ENCODE assay signal across 10 cellular contexts in the genomic region with DNA sequence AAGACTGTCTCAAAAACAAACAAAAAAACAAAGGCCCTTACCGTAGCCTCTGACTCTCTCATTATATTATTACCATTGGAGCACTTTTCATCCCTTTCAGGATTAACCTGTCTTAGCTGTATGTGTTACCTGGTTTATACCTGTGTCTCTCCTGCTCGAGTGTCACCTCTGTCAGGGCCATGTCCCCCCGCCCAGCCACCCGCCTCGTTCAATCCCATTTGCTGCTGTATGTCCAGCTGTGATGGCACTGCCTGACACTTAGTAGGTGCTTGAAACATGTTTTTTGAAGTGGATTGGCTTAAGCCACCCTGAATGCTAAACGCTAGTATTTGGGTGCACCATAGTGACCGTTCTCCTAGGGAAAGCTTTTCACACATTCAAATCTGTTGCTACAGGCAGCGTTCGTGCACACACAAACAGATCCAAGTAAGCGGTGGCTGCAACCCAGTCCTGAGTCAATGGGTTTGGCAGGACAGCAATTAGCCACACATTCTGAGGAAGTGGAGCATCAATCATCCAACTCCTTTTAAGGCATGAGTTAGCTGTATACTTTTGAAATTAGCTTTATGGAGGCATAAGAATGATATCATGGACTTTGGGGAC.
DNase-seq lines count a peak whose midpoint lies in the region; ATAC-seq, FAIRE-seq and TF ChIP-seq lines count a peak whose summit lies in the region.
"Had no signal": no experiment of that assay in that cellular context is flagged by ENCODE, and none has a peak within 500 bp of the region (broad histone marks: within the 10 kb centered on the region; RNA-seq: fewer than 3 reads in every experiment).

No MANE protein-coding gene starts in this region.

- TF ChIP-seq EP300 in HepG2 (IDR thresholded peaks at IDR 0.05; ENCODE audit: low read depth in 2 of 2, low read length in 2 of 2) (no peak), HepG2 (CRISPR knock-in tag; IDR thresholded peaks at IDR 0.05; ENCODE audit: borderline replicate concordance) (no peak), esophagus muscularis mucosa (IDR thresholded peaks at IDR 0.05) (no peak)

- peak overlapping the region; percentile 76 for H3K4me3 Mint-ChIP-seq in activated naive CD8-positive, alpha-beta T cell treated with anti-CD3 and anti-CD28 coated beads, Interleukin-2, amount 10 ng/mL, durations not matched to agents 7 days and 5 days

- no peak for FAIRE-seq in HepG2 (lab: Jason Lieb, UNC)
- FAIRE-seq: keratinocyte had no signal

- no peaks in the 10 kb centered on the region for H3K27me3 ChIP-seq in HepG2 (ENCODE audit: control insufficient read depth in 1 of 2, insufficient read depth in 2 of 2, low read length in 2 of 2)
- H3K27me3 ChIP-seq in esophagus muscularis mucosa, result no peaks in the 10 kb centered on the region

- no peaks in the 10 kb centered on the region for H3K36me3 ChIP-seq in HepG2 (replicated peaks in 1 of 2; ENCODE audit: control insufficient read depth in 1 of 2, insufficient read depth in 2 of 2, low read length in 2 of 2)
- no peaks in the 10 kb centered on the region for H3K36me3 ChIP-seq in esophagus muscularis mucosa

- peak; percentile 46 for DNase-seq in stimulated activated CD4-positive, alpha-beta T cell treated with anti-CD3 and anti-CD28 coated beads, Interleukin-1b, Interleukin-23, amount 100 ng/mL, for 48 hours
- no peak for DNase-seq in stimulated activated CD4-positive, alpha-beta T cell treated with anti-CD3 and anti-CD28 coated beads, Interleukin-4, amount 100 ng/mL, for 24 hours
- DNase-seq in activated naive CD8-positive, alpha-beta T cell treated with anti-CD3 and anti-CD28 coated beads, Interleukin-2, amount 10 ng/mL, durations not matched to agents 7 days and 5 days, result no peak
- DNase-seq in HepG2 (ENCODE audit: low spot score), result no peak
- DNase-seq in DMS79 treated with DMSO at 0.1 percent for 48 hours (lab: John Stamatoyannopoulos, UW), result no peak
- DNase-seq in esophagus muscularis mucosa (ENCODE audit: extremely low spot score), result no peak
- DNase-seq: NCI-H2107 had no signal

- H3K9ac ChIP-seq in HepG2 (ENCODE audit: insufficient read depth, low read depth, low read length), result no peak overlapping the region

- CTCF ChIA-PET in HepG2 (lab: Yijun Ruan, JAX; ENCODE audit: low intra/inter-chr PET ratio, low total read pairs), result no interaction called here

- no peak overlapping the region for H3K4me2 ChIP-seq in HepG2 (ENCODE audit: low read depth, low read length)

- no peaks in the 10 kb centered on the region for H4K20me1 ChIP-seq in HepG2 (ENCODE audit: insufficient read depth, low read length)

- WGBS in HepG2 (ENCODE audit: low lambda C conversion rate), result 75% methylated on average over 10 of the region's 10 CpGs
- WGBS in esophagus muscularis mucosa, result 53% methylated on average over 10 of the region's 10 CpGs

- H3K36me3 Mint-ChIP-seq in activated naive CD8-positive, alpha-beta T cell treated with anti-CD3 and anti-CD28 coated beads, Interleukin-2, amount 10 ng/mL, durations not matched to agents 7 days and 5 days, result no peaks in the 10 kb centered on the region

- in situ Hi-C loops in HepG2 (cut with HindIII; ENCODE audit: extremely low pct_ligation_motif_present, low pct_unique_long_range_greater_than_20kb), result no loop called here

- TF ChIP-seq CTCF in HepG2 (CRISPR knock-in tag; IDR thresholded peaks at IDR 0.05), result no peak
- no peak for TF ChIP-seq CTCF in esophagus muscularis mucosa (IDR thresholded peaks at IDR 0.05)

- POLR2A ChIA-PET in activated naive CD8-positive, alpha-beta T cell treated with anti-CD3 and anti-CD28 coated beads, Interleukin-2, amount 10 ng/mL, durations not matched to agents 7 days and 5 days (lab: Charles Lee), result interaction anchor here (0.5 to 2.1 kb wide), 10 partner anchors 14 to 98 kb away, joined by 3 to 10 read pairs (median 4); no protein-coding TSS in a partner anchor
- POLR2A ChIA-PET in HepG2 (lab: Yijun Ruan, JAX), result interaction anchor here (1.2 to 1.3 kb wide), 2 partner anchors 10 to 46 kb away, joined by 3 read pairs; no protein-coding TSS in a partner anchor

- TF ChIP-seq POLR2A in HepG2 (IDR thresholded peaks at IDR 0.05; ENCODE audit: insufficient read depth in 1 of 2, low read depth in 2 of 2, low read length in 2 of 2) (no peak), esophagus muscularis mucosa (IDR thresholded peaks at IDR 0.05; ENCODE audit: low read depth) (no peak)

- H3K27me3 Mint-ChIP-seq in activated naive CD8-positive, alpha-beta T cell treated with anti-CD3 and anti-CD28 coated beads, Interleukin-2, amount 10 ng/mL, durations not matched to agents 7 days and 5 days, result no peaks in the 10 kb centered on the region

- no TSS peak for BruUV-seq in HepG2 (replicated peaks; lab: Mats Ljungman, UMichigan)

- H3K9me3 ChIP-seq in HepG2 (ENCODE audit: low read length) (no peaks in the 10 kb centered on the region), esophagus muscularis mucosa (no peaks in the 10 kb centered on the region)

- intact Hi-C loops in HepG2 (cut with micrococcal nuclease; ENCODE audit: unreplicated experiment) (no loop called here), esophagus muscularis mucosa (cut with DNase I) (no loop called here)

- H2AFZ ChIP-seq in HepG2 (ENCODE audit: low read length), result no peak overlapping the region

- no peaks in the 10 kb centered on the region for H3K79me2 ChIP-seq in HepG2 (ENCODE audit: insufficient read depth, low read length)

- H3K4me1 ChIP-seq in HepG2 (ENCODE audit: insufficient read depth, low read length) (peaks cover 24% of the 10 kb centered on the region), esophagus muscularis mucosa (peaks cover 0 to 10% (median 6%) of the 10 kb centered on the region in 4 donors)

- no peak for TF ChIP-seq RAD21 in HepG2 (CRISPR knock-in tag; IDR thresholded peaks at IDR 0.05)

- H3K27ac ChIP-seq in HepG2 (ENCODE audit: extremely low read length, insufficient read depth, low read length) (no peak overlapping the region), esophagus muscularis mucosa (replicated peaks in 1 of 4) (no peak overlapping the region)

- peak; percentile 34 for ATAC-seq in activated naive CD8-positive, alpha-beta T cell treated with anti-CD3 and anti-CD28 coated beads, Interleukin-2, amount 10 ng/mL, durations not matched to agents 7 days and 5 days (ENCODE audit: low read depth)
- ATAC-seq in HepG2, result no peak
- no peak for ATAC-seq in GM21576 (IDR thresholded peaks at IDR 0.05; ENCODE audit: unreplicated experiment)
- no peak for ATAC-seq in HG02763 (IDR thresholded peaks at IDR 0.05; ENCODE audit: unreplicated experiment)

- peak overlapping the region; percentile 90 for H3K27ac Mint-ChIP-seq in activated naive CD8-positive, alpha-beta T cell treated with anti-CD3 and anti-CD28 coated beads, Interleukin-2, amount 10 ng/mL, durations not matched to agents 7 days and 5 days

- H3K9me3 Mint-ChIP-seq in activated naive CD8-positive, alpha-beta T cell treated with anti-CD3 and anti-CD28 coated beads, Interleukin-2, amount 10 ng/mL, durations not matched to agents 7 days and 5 days, result no peaks in the 10 kb centered on the region

- peaks cover 43% of the 10 kb centered on the region for H3K4me1 Mint-ChIP-seq in activated naive CD8-positive, alpha-beta T cell treated with anti-CD3 and anti-CD28 coated beads, Interleukin-2, amount 10 ng/mL, durations not matched to agents 7 days and 5 days

- H3K4me3 ChIP-seq in HepG2 (replicated peaks in 1 of 3; ENCODE audit: insufficient read depth in 1 of 3, low read depth in 2 of 3, low read length in 3 of 3) (no peak overlapping the region), esophagus muscularis mucosa (no peak overlapping the region)

TF ChIP-seq in HepG2, 621 proteins besides CTCF, POLR2A, EP300 and RAD21:
- TF ChIP-seq DNMT3B (CRISPR knock-in tag; conservative IDR thresholded peaks at IDR 0.05) (no peak), ZKSCAN1 (IDR thresholded peaks at IDR 0.05; ENCODE audit: low read length) (peak; percentile 58), ZNF281 (CRISPR knock-in tag; IDR thresholded peaks at IDR 0.05; ENCODE audit: borderline replicate concordance) (no peak), SAP130 (CRISPR knock-in tag; IDR thresholded peaks at IDR 0.05; ENCODE audit: low read depth) (no peak), ZNF616 (CRISPR knock-in tag; IDR thresholded peaks at IDR 0.05; ENCODE audit: low read depth) (no peak), ATF7-NPFF (CRISPR knock-in tag; IDR thresholded peaks at IDR 0.05; ENCODE audit: low read depth) (0 out of 2 replicates have a peak, but pooled peaks have one; percentile 25), U2AF2 (IDR thresholded peaks at IDR 0.05; ENCODE audit: low read depth, low read length) (no peak), HMGA1 (CRISPR knock-in tag; conservative IDR thresholded peaks at IDR 0.05) (no peak)
